ENCODE assay signal across 9 cellular contexts in the genomic region with DNA sequence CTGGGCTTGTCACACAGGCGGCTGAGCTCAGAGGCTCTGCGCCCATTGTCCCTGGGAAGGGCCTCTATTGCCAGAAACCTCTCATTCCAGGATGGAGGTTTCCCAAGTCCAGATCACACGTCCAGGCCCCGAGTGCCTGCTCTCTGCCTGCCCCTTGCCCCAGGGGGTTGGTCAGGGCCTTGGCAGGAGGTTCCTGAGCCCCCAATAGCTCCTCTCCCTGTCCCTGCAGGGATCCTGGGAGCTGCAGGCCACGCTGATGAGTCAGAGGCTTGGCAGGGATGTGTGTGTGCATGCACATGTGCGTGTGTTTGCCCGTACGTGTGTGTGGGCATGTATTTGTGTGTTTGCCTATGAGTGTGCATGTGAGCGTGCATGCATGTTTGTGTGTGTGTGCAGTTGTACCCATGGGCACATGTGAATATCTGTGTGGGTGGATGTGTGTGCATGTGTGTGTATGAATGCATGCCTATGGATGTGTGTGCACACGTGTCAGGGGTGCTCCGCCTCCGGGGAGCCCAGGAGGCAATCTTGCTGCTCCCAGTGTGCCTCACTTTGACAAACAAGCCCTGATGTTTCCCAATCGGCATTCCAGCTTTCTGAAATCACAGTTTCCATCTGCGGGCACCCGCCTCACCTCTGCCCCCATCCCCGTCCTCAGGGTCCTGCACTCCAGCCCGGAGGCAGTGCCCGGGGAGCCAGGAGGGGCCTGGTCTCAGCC.
DNase-seq lines count a peak whose midpoint lies in the region; ATAC-seq and TF ChIP-seq lines count a peak whose summit lies in the region.
"Had no signal": no experiment of that assay in that cellular context is flagged by ENCODE, and none has a peak within 500 bp of the region (broad histone marks: within the 10 kb centered on the region; RNA-seq: fewer than 3 reads in every experiment).

No MANE protein-coding gene starts in this region.

- H3K4me1 ChIP-seq in vagina, result peaks cover 30% of the 10 kb centered on the region

- H3K27ac ChIP-seq in vagina, result peak overlapping the region; percentile 85
- H3K27ac ChIP-seq: 22Rv1 had no signal

- no peaks in the 10 kb centered on the region for H3K27me3 Mint-ChIP-seq in activated T-helper 17 cell treated with anti-CD3 and anti-CD28 coated beads, Interleukin-2, amount 50 U/mL, for 72 hours

- no peaks in the 10 kb centered on the region for H3K36me3 ChIP-seq in vagina

- DNase-seq in DMS 273 (lab: John Stamatoyannopoulos, UW; ENCODE audit: unreplicated experiment), result peak; percentile 78
- no peak for DNase-seq in DMS 273 treated with DMSO at 0.1 percent for 48 hours (lab: John Stamatoyannopoulos, UW)
- peak; percentile 95 for DNase-seq in choroid plexus epithelial cell (ENCODE audit: low read depth)
- DNase-seq in lung microvascular endothelial cell (ENCODE audit: low read depth in 2 of 2), result peak; percentile 36 to 64
- DNase-seq in vagina (ENCODE audit: extremely low spot score in 2 of 2), result no peak
- DNase-seq in germinal center (ENCODE audit: low spot score), result no peak

- TF ChIP-seq CTCF in choroid plexus epithelial cell (conservative IDR thresholded peaks at IDR 0.05; ENCODE audit: low read depth, low read length) (no peak), vagina (IDR thresholded peaks at IDR 0.05) (no peak)

- peaks cover 5% of the 10 kb centered on the region for H3K4me1 Mint-ChIP-seq in activated T-helper 17 cell treated with anti-CD3 and anti-CD28 coated beads, Interleukin-2, amount 50 U/mL, for 72 hours

- H3K27me3 ChIP-seq in vagina, result no peaks in the 10 kb centered on the region

- intact Hi-C loops in vagina (cut with DNase I), result no loop called here

- H3K27ac Mint-ChIP-seq in activated T-helper 17 cell treated with anti-CD3 and anti-CD28 coated beads, Interleukin-2, amount 50 U/mL, for 72 hours, result no peak overlapping the region

- no peak overlapping the region for H3K4me3 ChIP-seq in choroid plexus epithelial cell (ENCODE audit: low read depth, low read length)
- peak overlapping the region in 1 of 2 donors; percentile 31 for H3K4me3 ChIP-seq in vagina

- no peaks in the 10 kb centered on the region for H3K36me3 Mint-ChIP-seq in activated T-helper 17 cell treated with anti-CD3 and anti-CD28 coated beads, Interleukin-2, amount 50 U/mL, for 72 hours (ENCODE audit: low read depth)

- no peak for ATAC-seq in activated T-helper 17 cell treated with anti-CD3 and anti-CD28 coated beads, Interleukin-2, amount 50 U/mL, for 72 hours (replicated peaks)
- ATAC-seq in HG02588 (IDR thresholded peaks at IDR 0.05; ENCODE audit: unreplicated experiment), result no peak

- no peak for TF ChIP-seq POLR2A in vagina (IDR thresholded peaks at IDR 0.05)

- no peak overlapping the region for H3K4me3 Mint-ChIP-seq in activated T-helper 17 cell treated with anti-CD3 and anti-CD28 coated beads, Interleukin-2, amount 50 U/mL, for 72 hours

- H3K9me3 ChIP-seq in vagina, result no peaks in the 10 kb centered on the region

- peaks cover 4% of the 10 kb centered on the region for H3K9me3 Mint-ChIP-seq in activated T-helper 17 cell treated with anti-CD3 and anti-CD28 coated beads, Interleukin-2, amount 50 U/mL, for 72 hours

Comparison
In these comparisons a context has a peak if more than half of its experiments do, and no peak if none do; other contexts are left out.
1. DNase-seq: peak in DMS 273 (single experiment), choroid plexus epithelial cell (single experiment) and lung microvascular endothelial cell (2 of 2); none in DMS 273 treated with DMSO at 0.1 percent for 48 hours (single experiment), vagina (0 of 2) and germinal center (single experiment).